Comparison of ENCODE assay signal across 1 cellular context in the genomic region with DNA sequence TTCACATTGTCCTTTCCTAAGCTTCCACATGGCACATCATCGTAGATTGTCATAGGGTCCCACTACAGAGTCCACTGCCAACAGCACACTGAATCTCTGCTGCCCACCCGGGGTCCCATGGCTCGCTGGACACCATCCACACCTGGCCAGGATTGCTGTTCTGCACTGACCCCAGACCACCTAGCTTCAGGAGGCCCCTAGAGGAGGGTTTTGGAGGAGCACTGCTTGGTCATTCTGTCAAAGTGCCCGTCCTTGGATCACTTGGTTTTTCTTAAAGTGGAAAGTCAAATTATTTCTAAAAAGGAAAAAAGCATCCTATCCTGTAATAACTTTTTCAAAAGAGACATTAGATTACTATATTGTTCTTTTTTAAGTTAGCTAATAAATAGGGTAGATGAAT.
TF ChIP-seq lines count a peak whose summit lies in the region.

No MANE protein-coding gene starts in this region.

TF ChIP-seq in GM23338, 12 proteins besides CTCF, POLR2A, EP300 and RAD21 (continued from another document):
- no peak for TF ChIP-seq ZNF462 (CRISPR knock-in tag; IDR thresholded peaks at IDR 0.05)
- TF ChIP-seq NANOG (IDR thresholded peaks at IDR 0.05; ENCODE audit: borderline replicate concordance): no peak
- TF ChIP-seq EZH2 (IDR thresholded peaks at IDR 0.05; ENCODE audit: low read depth, unreplicated experiment): no peak
- TF ChIP-seq REST (IDR thresholded peaks at IDR 0.05; ENCODE audit: unreplicated experiment): no peak
- TF ChIP-seq JUNB (IDR thresholded peaks at IDR 0.05; ENCODE audit: unreplicated experiment): no peak
